ENCODE assay signal across 9 cellular contexts in genomic region chr10:48455055-48455391, GRCh38.
"Had no signal": no experiment of that assay in that cellular context is flagged by ENCODE, and none has a peak within 500 bp of the region (broad histone marks: within the 10 kb centered on the region; RNA-seq: fewer than 3 reads in every experiment).

No MANE protein-coding gene starts in this region.

- DNase-seq: activated CD8-positive, alpha-beta T cell treated with anti-CD3 and anti-CD28 coated beads for 36 hours; activated naive CD4-positive, alpha-beta T cell treated with anti-CD3 and anti-CD28 coated beads for 36 hours; dermis blood vessel endothelial cell; erythroblast; hippocampal formation; T-helper 1 cell had no signal

- H3K27me3 Mint-ChIP-seq: activated CD8-positive, alpha-beta T cell treated with anti-CD3 and anti-CD28 coated beads for 36 hours had no signal

- H3K4me3 Mint-ChIP-seq: activated CD8-positive, alpha-beta T cell treated with anti-CD3 and anti-CD28 coated beads for 36 hours; activated naive CD4-positive, alpha-beta T cell treated with anti-CD3 and anti-CD28 coated beads for 36 hours; activated T-helper 1 cell treated with anti-CD3 and anti-CD28 coated beads, Interleukin-12 subunit alpha, Interleukin-12 subunit beta, Interleukin-2, Interleukin-4 antibody, amounts not matched to agents 30 ng/mL and 10 ng/mL and 1 ng/mL, durations not matched to agents 14 hours and 24 hours and 36 hours; nephron had no signal

- ATAC-seq: activated CD8-positive, alpha-beta T cell treated with anti-CD3 and anti-CD28 coated beads for 36 hours had no signal

- H3K27ac Mint-ChIP-seq: activated CD8-positive, alpha-beta T cell treated with anti-CD3 and anti-CD28 coated beads for 36 hours; activated naive CD4-positive, alpha-beta T cell treated with anti-CD3 and anti-CD28 coated beads for 36 hours; activated T-helper 1 cell treated with anti-CD3 and anti-CD28 coated beads, Interleukin-12 subunit alpha, Interleukin-12 subunit beta, Interleukin-2, Interleukin-4 antibody, amounts not matched to agents 30 ng/mL and 10 ng/mL and 1 ng/mL, durations not matched to agents 14 hours and 24 hours and 36 hours; nephron had no signal

- H3K9me3 Mint-ChIP-seq: activated CD8-positive, alpha-beta T cell treated with anti-CD3 and anti-CD28 coated beads for 36 hours; activated naive CD4-positive, alpha-beta T cell treated with anti-CD3 and anti-CD28 coated beads for 36 hours; activated T-helper 1 cell treated with anti-CD3 and anti-CD28 coated beads, Interleukin-12 subunit alpha, Interleukin-12 subunit beta, Interleukin-2, Interleukin-4 antibody, amounts not matched to agents 30 ng/mL and 10 ng/mL and 1 ng/mL, durations not matched to agents 14 hours and 24 hours and 36 hours; endodermal cell; nephron had no signal
